Comparison of ENCODE assay signal across 1 cellular context in genomic region chr11:59754859-59755700, GRCh38.
TF ChIP-seq lines count a peak whose summit lies in the region.

TSS of gene STX3 (plus strand) at chr11:59755376. CDS start at chr11:59755606, 230 bp downstream.

TF ChIP-seq in H1, 55 proteins besides CTCF, POLR2A, EP300 and RAD21 (continued from another document):
- TF ChIP-seq ATF2 (IDR thresholded peaks at IDR 0.05; ENCODE audit: low read length) (no peak), TBP (IDR thresholded peaks at IDR 0.05; ENCODE audit: low read depth, low read length) (no peak; the same call in 1 of the 2 replicates), POLR2AphosphoS5 (IDR thresholded peaks at IDR 0.05; ENCODE audit: low read depth, low read length) (peak; percentile 22; the same call in 1 of the 2 replicates), RBBP5 (IDR thresholded peaks at IDR 0.05; ENCODE audit: borderline replicate concordance, low read depth, low read length) (peak; percentile 53; the same call in 1 of the 2 replicates), FOSL1 (IDR thresholded peaks at IDR 0.05; ENCODE audit: insufficient read depth, low read depth, low read length) (no peak), E2F6 (IDR thresholded peaks at IDR 0.05) (0 out of 2 replicates have a peak, but pooled peaks have one; percentile 4), PHF8 (conservative IDR thresholded peaks at IDR 0.05; ENCODE audit: low read depth, low read length) (peak; percentile 75), ASH2L (IDR thresholded peaks at IDR 0.05; ENCODE audit: low read length) (no peak), NRF1 (IDR thresholded peaks at IDR 0.05; ENCODE audit: low read depth, low read length) (peak; percentile 32; the same call in 1 of the 2 replicates), TAF1 (IDR thresholded peaks at IDR 0.05; ENCODE audit: low read depth, low read length) (peak; percentile 61)
